ENCODE assay signal across 17 cellular contexts in the genomic region with DNA sequence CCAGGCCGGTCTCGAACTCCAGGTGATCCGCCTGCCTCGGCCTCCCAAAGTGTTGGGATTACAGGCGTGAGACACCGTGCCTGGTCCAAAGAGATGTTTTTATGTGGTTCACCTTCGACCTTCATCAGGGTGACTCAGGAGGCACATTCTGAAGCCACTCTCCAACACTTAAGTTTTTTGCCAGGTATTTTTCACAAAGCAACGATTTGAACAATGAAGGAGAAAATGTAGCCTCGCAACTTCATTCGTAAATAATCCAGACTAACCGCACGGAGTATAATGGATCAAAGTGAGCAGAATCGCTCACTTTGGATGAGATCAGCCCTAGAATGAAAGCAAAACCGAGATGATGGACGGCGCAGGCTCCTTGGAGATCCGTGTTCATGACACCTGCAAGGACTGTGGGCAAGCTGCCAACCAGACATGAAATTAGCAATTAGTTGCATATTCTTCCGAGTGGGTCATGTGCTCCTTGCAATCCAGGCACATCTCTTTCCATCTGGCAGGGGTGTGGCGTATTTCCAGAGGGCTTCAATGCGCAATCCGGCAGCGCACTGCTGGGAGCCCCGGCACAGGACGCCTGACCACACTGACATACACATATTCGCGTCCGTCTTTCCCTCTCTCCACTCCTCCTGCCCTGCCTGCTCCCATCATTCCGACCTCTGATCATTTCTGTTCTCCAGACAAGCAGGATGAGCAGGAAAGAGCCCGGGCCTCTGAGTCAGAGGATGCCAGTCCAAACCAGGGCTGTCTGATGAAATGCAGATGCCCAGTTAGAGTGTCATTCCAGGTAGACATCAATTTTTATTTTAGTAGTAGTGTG.
DNase-seq lines count a peak whose midpoint lies in the region; FAIRE-seq and TF ChIP-seq lines count a peak whose summit lies in the region.
"Had no signal": no experiment of that assay in that cellular context is flagged by ENCODE, and none has a peak within 500 bp of the region (broad histone marks: within the 10 kb centered on the region; RNA-seq: fewer than 3 reads in every experiment).

No MANE protein-coding gene starts in this region.

- dilution Hi-C loops in keratinocyte (cut with MboI; ENCODE audit: extremely low pct_ligation_motif_present, low sequenced_read_pairs) = no loop called here

- peak overlapping the region; percentile 12 for H3K4me2 ChIP-seq in keratinocyte (ENCODE audit: control insufficient read depth, extremely low read depth, insufficient read depth, low read depth, low read length)

- DNase-seq in DMS53 (lab: John Stamatoyannopoulos, UW) = peak; percentile 98
- peak; percentile 85 to 97 (median 90) for DNase-seq in NCI-H1417 (lab: John Stamatoyannopoulos, UW)
- DNase-seq in RPMI8226 = peak; percentile 63
- DNase-seq in keratinocyte (ENCODE audit: low read depth, low spot score) = peak; percentile 42
- DNase-seq in KG1 (lab: John Stamatoyannopoulos, UW) = no peak
- DNase-seq in posterior vena cava (ENCODE audit: low spot score) = no peak
- no peak for DNase-seq in esophagus muscularis mucosa (ENCODE audit: extremely low spot score)
- DNase-seq in NCI-H526 treated with DMSO at 0.1 percent for 48 hours (lab: John Stamatoyannopoulos, UW) = no peak
- DNase-seq: activated T-cell treated with anti-CD3 and anti-CD28 coated beads, Interleukin-2, amount 50 U/mL, for 72 hours; amniotic stem cell; GF-D8; MG63; stimulated activated CD4-positive, alpha-beta T cell treated with anti-CD3 and anti-CD28 coated beads, Interleukin-4, amount 100 ng/mL, for 24 hours; upper lobe of right lung had no signal

- intact Hi-C loops in posterior vena cava (cut with DNase I) (no loop called here), esophagus muscularis mucosa (cut with DNase I) (no loop called here)

- H3K36me3 ChIP-seq in keratinocyte (ENCODE audit: control insufficient read depth in 2 of 2, extremely low read depth in 1 of 2, insufficient read depth in 2 of 2, low read length in 2 of 2) = no peaks in the 10 kb centered on the region
- no peaks in the 10 kb centered on the region for H3K36me3 ChIP-seq in esophagus muscularis mucosa
- H3K36me3 ChIP-seq: MG63, upper lobe of right lung had no signal

- TF ChIP-seq EP300 in esophagus muscularis mucosa (IDR thresholded peaks at IDR 0.05) = no peak

- H3K4me1 ChIP-seq in keratinocyte (ENCODE audit: control insufficient read depth, extremely low read depth, insufficient read depth, low read length) (peaks cover 28% of the 10 kb centered on the region), esophagus muscularis mucosa (no peaks in the 10 kb centered on the region)
- H3K4me1 ChIP-seq: upper lobe of right lung had no signal

- peak overlapping the region; percentile 59 for H3K9ac ChIP-seq in keratinocyte (ENCODE audit: control insufficient read depth, extremely low read depth, insufficient read depth, low read length)

- no peak for TF ChIP-seq POLR2A in esophagus muscularis mucosa (IDR thresholded peaks at IDR 0.05; ENCODE audit: low read depth)

- H2AFZ ChIP-seq in keratinocyte (ENCODE audit: control insufficient read depth, low read length) = no peak overlapping the region

- no peaks in the 10 kb centered on the region for H3K79me2 ChIP-seq in keratinocyte (ENCODE audit: control insufficient read depth, insufficient read depth, low read length)

- no peaks in the 10 kb centered on the region for H4K20me1 ChIP-seq in keratinocyte (ENCODE audit: control insufficient read depth, extremely low read depth, insufficient read depth, low read length)

- H3K9me1 ChIP-seq in keratinocyte (ENCODE audit: control insufficient read depth, extremely low read depth, insufficient read depth, low read length) = no peaks in the 10 kb centered on the region

- TF ChIP-seq CTCF in keratinocyte (optimal IDR thresholded peaks at IDR 0.05 in 1 of 3, IDR thresholded peaks at IDR 0.05 in 1 of 3, conservative IDR thresholded peaks at IDR 0.05 in 1 of 3; ENCODE audit: extremely low read depth in 1 of 3, insufficient read depth in 2 of 3, low read length in 3 of 3) (no peak), esophagus muscularis mucosa (IDR thresholded peaks at IDR 0.05) (no peak)

- WGBS in esophagus muscularis mucosa = 90% methylated on average over 29 of the region's 29 CpGs

- H3K4me3 ChIP-seq in keratinocyte (ENCODE audit: control insufficient read depth in 2 of 3, extremely low read depth in 1 of 3, insufficient read depth in 2 of 3, low read depth in 1 of 3, low read length in 3 of 3) = no peak overlapping the region
- H3K4me3 ChIP-seq in esophagus muscularis mucosa = no peak overlapping the region
- H3K4me3 ChIP-seq: coronary artery, lung, MG63, upper lobe of right lung had no signal

- FAIRE-seq in keratinocyte (lab: Jason Lieb, UNC) = no peak
- FAIRE-seq: GM18507 had no signal

- no peaks in the 10 kb centered on the region for H3K27me3 ChIP-seq in keratinocyte (ENCODE audit: control insufficient read depth, extremely low read depth, insufficient read depth, low read length)
- no peaks in the 10 kb centered on the region for H3K27me3 ChIP-seq in esophagus muscularis mucosa
- H3K27me3 ChIP-seq: MG63, upper lobe of right lung had no signal

- peak overlapping the region; percentile 72 for H3K27ac ChIP-seq in keratinocyte (ENCODE audit: control insufficient read depth, insufficient read depth, low read length)
- H3K27ac ChIP-seq in esophagus muscularis mucosa (replicated peaks in 1 of 4) = no peak overlapping the region
- H3K27ac ChIP-seq: upper lobe of right lung had no signal

- no peaks in the 10 kb centered on the region for H3K9me3 ChIP-seq in keratinocyte (ENCODE audit: control insufficient read depth, low read depth, low read length)
- no peaks in the 10 kb centered on the region for H3K9me3 ChIP-seq in esophagus muscularis mucosa
- H3K9me3 ChIP-seq: MG63, upper lobe of right lung had no signal

Comparison
In these comparisons a context has a peak if more than half of its experiments do, and no peak if none do; other contexts are left out.
1. DNase-seq: peak in DMS53 (single experiment), NCI-H1417 (3 of 3), RPMI8226 (single experiment) and keratinocyte (single experiment); none in KG1 (single experiment), posterior vena cava (single experiment), esophagus muscularis mucosa (single experiment) and NCI-H526 treated with DMSO at 0.1 percent for 48 hours (single experiment).